Comparison of ENCODE assay signal across 10 cellular contexts in genomic region chr11:120878781-120879180, GRCh38.
"Had no signal": no experiment of that assay in that cellular context is flagged by ENCODE, and none has a peak within 500 bp of the region (broad histone marks: within the 10 kb centered on the region; RNA-seq: fewer than 3 reads in every experiment).

No MANE protein-coding gene starts in this region.

- H3K27ac ChIP-seq: GM23248 had no signal

- H3K4me1 ChIP-seq: HAP-1 had no signal

- DNase-seq: GM23248, GOT3, H9, HCEC 1CT, HFFc6 had no signal

- FAIRE-seq: H1, H54 had no signal

- H3K9ac ChIP-seq: GM23248 had no signal

- H3K4me2 ChIP-seq: GM23338 had no signal

- H3K27ac Mint-ChIP-seq: GM23338, H9, HFFc6 had no signal

- H2AFZ ChIP-seq: GM23248, GM23338 had no signal

- H3K9me3 ChIP-seq: HAP-1 had no signal

- H3K36me3 ChIP-seq: HAP-1 had no signal

- H3K4me3 ChIP-seq: GM23248, GM23338, HAP-1 had no signal

- ATAC-seq: GM23338, HCT116 had no signal

- H3K4me3 Mint-ChIP-seq: GM23338, H9, HFFc6 had no signal
